Comparison of ENCODE assay signal across 19 cellular contexts in the genomic region with DNA sequence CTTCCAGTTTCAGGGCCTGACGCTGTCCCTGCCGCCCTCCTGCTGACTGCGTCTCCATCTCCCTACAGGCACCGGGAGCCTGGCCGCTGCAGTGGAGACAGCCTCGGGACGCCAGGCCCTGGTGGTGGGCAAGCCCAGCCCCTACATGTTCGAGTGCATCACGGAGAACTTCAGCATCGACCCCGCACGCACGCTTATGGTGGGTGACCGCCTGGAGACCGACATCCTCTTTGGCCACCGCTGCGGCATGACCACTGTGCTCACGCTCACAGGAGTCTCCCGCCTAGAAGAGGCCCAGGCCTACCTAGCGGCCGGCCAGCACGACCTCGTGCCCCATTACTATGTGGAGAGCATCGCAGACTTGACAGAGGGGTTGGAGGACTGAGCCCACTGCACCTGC.
"Had no signal": no experiment of that assay in that cellular context is flagged by ENCODE, and none has a peak within 500 bp of the region (broad histone marks: within the 10 kb centered on the region; RNA-seq: fewer than 3 reads in every experiment).

No MANE protein-coding gene starts in this region.

- FAIRE-seq: colon, keratinocyte, small intestine had no signal

- DNase-seq: cerebellar nuclear complex; effector memory CD8-positive, alpha-beta T cell; gastrocnemius medialis; heart right ventricle; left ventricle myocardium superior; mesendoderm; naive B cell; psoas muscle; retina; small intestine; stimulated activated CD4-positive, alpha-beta T cell treated with anti-CD3 and anti-CD28 coated beads, Interleukin-2, amount 100 ng/mL, for 48 hours; stimulated activated naive CD4-positive, alpha-beta T cell treated with Interleukin-2 at 50 U/mL for 16 hours; trophoblast cell had no signal

- H3K4me3 ChIP-seq: esophagus muscularis mucosa, gastrocnemius medialis, heart right ventricle, lung, psoas muscle, thoracic aorta had no signal

- H3K36me3 ChIP-seq: gastrocnemius medialis, thoracic aorta had no signal

- ATAC-seq: effector memory CD8-positive, alpha-beta T cell; gastrocnemius medialis; heart right ventricle; left ventricle myocardium superior; psoas muscle had no signal

- H3K9me3 ChIP-seq: esophagus muscularis mucosa, gastrocnemius medialis, heart right ventricle, psoas muscle, thoracic aorta had no signal

- H3K27me3 ChIP-seq: esophagus muscularis mucosa, gastrocnemius medialis, heart right ventricle had no signal

- H3K27ac ChIP-seq: epithelial cell of prostate, gastrocnemius medialis, psoas muscle, thoracic aorta had no signal
